Comparison of ENCODE assay signal across 24 cellular contexts in the genomic region with DNA sequence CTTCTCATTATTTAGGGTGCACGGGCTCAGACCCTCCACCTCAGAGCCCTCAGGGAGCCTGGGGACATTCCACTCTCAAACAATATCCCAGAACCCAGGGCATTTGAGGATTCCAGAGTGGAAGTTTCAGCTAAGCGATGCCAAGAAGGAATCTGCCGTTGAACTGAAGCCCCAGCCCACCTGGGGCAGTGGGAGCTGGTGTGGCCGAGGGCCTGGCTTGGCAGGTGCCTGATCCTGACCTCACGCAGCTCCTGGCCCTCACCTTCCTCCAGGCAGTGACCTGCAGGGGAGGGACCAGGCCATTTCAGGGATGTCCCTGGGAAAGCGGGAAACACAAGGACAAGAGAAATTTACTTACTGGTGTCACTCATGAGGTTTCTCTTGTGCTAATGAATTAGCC. TPM values are rescaled to one million over a fixed set of nuclear protein-coding genes. Genes with fewer than 3 reads are reported as not detected.
"Had no signal": no experiment of that assay in that cellular context is flagged by ENCODE, and none has a peak within 500 bp of the region (broad histone marks: within the 10 kb centered on the region; RNA-seq: fewer than 3 reads in every experiment).

No MANE protein-coding gene starts in this region.

- H3K27me3 ChIP-seq: ascending aorta, body of pancreas, SJCRH30 had no signal

- H3K4me3 ChIP-seq: ascending aorta, body of pancreas, K562, SJCRH30 had no signal

- ATAC-seq: body of pancreas, K562 had no signal

- H3K27ac ChIP-seq: ascending aorta, body of pancreas, SJCRH30, VCaP had no signal

- DNase-seq: activated CD4-positive, alpha-beta memory T cell treated with anti-CD3 and anti-CD28 coated beads for 36 hours; activated CD4-positive, alpha-beta T cell treated with anti-CD3 and anti-CD28 coated beads, Interleukin-2, amount 10 ng/mL, durations not matched to agents 7 days and 5 days; activated CD4-positive, CD25-positive, alpha-beta regulatory T cell; activated CD8-positive, alpha-beta memory T cell treated with anti-CD3 and anti-CD28 coated beads for 24 hours; activated T-cell treated with anti-CD3 and anti-CD28 coated beads for 4 hours; body of pancreas; Karpas-422; MM.1S; NCI-H1105 treated with DMSO at 0.1 percent for 48 hours; NCI-H1436 treated with DMSO at 0.1 percent for 48 hours; NCI-H1930; NCI-H2107; NCI-H2171 treated with DMSO at 0.1 percent for 48 hours; NCI-H226; NCI-H526; NCI-H82; Right ventricle myocardium superior; RPMI8226; SJCRH30; SK-N-SH; T-helper 1 cell had no signal

- H3K9me3 ChIP-seq: ascending aorta, body of pancreas, SJCRH30, SK-N-SH had no signal

- H3K36me3 ChIP-seq: ascending aorta, SJCRH30 had no signal

- H3K4me1 ChIP-seq: SJCRH30 had no signal

RNA-seq across cellular contexts. Expression of gene ACKR3, which starts 58.2 kb away (rescaled TPM):
- polyA plus RNA-seq: K562, SK-N-SH had no signal
